Comparison of ENCODE assay signal across 1 cellular context in the genomic region with DNA sequence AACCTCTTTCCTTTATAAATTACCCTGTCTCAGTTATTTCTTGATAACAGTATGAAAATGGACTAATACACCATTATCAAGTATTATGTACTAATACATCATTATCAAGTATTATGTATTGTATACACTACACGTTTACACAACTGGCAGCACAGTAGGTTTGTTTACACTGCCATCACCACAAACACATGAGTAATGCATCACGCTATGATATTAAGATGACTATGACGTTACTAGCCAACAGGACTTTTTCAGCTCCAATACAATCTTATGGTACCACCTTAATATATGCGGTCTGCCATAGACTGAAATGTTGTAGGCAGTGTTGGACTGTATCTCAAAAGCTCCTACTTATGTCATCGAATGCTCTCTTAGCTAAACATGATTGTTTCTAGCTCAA.
TF ChIP-seq lines count a peak whose summit lies in the region.

No MANE protein-coding gene starts in this region.

TF ChIP-seq in A549, 52 proteins besides CTCF, POLR2A, EP300 and RAD21 (continued from another document):
- TF ChIP-seq BHLHE40 (IDR thresholded peaks at IDR 0.05; ENCODE audit: low read depth, low read length), result no peak
- TF ChIP-seq, protein P1, sequence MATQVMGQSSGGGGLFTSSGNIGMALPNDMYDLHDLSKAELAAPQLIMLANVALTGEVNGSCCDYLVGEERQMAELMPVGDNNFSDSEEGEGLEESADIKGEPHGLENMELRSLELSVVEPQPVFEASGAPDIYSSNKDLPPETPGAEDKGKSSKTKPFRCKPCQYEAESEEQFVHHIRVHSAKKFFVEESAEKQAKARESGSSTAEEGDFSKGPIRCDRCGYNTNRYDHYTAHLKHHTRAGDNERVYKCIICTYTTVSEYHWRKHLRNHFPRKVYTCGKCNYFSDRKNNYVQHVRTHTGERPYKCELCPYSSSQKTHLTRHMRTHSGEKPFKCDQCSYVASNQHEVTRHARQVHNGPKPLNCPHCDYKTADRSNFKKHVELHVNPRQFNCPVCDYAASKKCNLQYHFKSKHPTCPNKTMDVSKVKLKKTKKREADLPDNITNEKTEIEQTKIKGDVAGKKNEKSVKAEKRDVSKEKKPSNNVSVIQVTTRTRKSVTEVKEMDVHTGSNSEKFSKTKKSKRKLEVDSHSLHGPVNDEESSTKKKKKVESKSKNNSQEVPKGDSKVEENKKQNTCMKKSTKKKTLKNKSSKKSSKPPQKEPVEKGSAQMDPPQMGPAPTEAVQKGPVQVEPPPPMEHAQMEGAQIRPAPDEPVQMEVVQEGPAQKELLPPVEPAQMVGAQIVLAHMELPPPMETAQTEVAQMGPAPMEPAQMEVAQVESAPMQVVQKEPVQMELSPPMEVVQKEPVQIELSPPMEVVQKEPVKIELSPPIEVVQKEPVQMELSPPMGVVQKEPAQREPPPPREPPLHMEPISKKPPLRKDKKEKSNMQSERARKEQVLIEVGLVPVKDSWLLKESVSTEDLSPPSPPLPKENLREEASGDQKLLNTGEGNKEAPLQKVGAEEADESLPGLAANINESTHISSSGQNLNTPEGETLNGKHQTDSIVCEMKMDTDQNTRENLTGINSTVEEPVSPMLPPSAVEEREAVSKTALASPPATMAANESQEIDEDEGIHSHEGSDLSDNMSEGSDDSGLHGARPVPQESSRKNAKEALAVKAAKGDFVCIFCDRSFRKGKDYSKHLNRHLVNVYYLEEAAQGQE (IDR thresholded peaks at IDR 0.05), result no peak
- TF ChIP-seq NPAS2 (CRISPR knock-in tag; IDR thresholded peaks at IDR 0.05; ENCODE audit: borderline replicate concordance), result no peak
- TF ChIP-seq HEYL (CRISPR knock-in tag; IDR thresholded peaks at IDR 0.05), result no peak
- TF ChIP-seq FOXS1 (CRISPR knock-in tag; IDR thresholded peaks at IDR 0.05), result no peak
- TF ChIP-seq FOSL2 (IDR thresholded peaks at IDR 0.05), result no peak
- TF ChIP-seq FOSL2 (CRISPR knock-in tag; IDR thresholded peaks at IDR 0.05), result peak; percentile 61
- TF ChIP-seq GATA3 (IDR thresholded peaks at IDR 0.05; ENCODE audit: borderline replicate concordance), result 0 out of 2 replicates have a peak, but pooled peaks have one; percentile 25
- TF ChIP-seq, protein P2, sequence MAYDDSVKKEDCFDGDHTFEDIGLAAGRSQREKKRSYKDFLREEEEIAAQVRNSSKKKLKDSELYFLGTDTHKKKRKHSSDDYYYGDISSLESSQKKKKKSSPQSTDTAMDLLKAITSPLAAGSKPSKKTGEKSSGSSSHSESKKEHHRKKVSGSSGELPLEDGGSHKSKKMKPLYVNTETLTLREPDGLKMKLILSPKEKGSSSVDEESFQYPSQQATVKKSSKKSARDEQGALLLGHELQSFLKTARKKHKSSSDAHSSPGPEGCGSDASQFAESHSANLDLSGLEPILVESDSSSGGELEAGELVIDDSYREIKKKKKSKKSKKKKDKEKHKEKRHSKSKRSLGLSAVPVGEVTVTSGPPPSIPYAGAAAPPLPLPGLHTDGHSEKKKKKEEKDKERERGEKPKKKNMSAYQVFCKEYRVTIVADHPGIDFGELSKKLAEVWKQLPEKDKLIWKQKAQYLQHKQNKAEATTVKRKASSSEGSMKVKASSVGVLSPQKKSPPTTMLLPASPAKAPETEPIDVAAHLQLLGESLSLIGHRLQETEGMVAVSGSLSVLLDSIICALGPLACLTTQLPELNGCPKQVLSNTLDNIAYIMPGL (CRISPR knock-in tag; IDR thresholded peaks at IDR 0.05; ENCODE audit: borderline replicate concordance), result no peak
- TF ChIP-seq SMC3 (IDR thresholded peaks at IDR 0.05), result no peak
- no peak for TF ChIP-seq RARB (CRISPR knock-in tag; IDR thresholded peaks at IDR 0.05)
- TF ChIP-seq ESRRA (IDR thresholded peaks at IDR 0.05; ENCODE audit: borderline replicate concordance, low read length), result no peak
- no peak for TF ChIP-seq TP53 (CRISPR knock-in tag; IDR thresholded peaks at IDR 0.05)
